In genomic region chr10:95517536-95518454, GRCh38 we compare ENCODE assay signal across 10 cellular contexts. TPM values are rescaled to one million over a fixed set of nuclear protein-coding genes. Genes with fewer than 3 reads are reported as not detected.
DNase-seq lines count a peak whose midpoint lies in the region; TF ChIP-seq lines count a peak whose summit lies in the region.
"Had no signal": no experiment of that assay in that cellular context is flagged by ENCODE, and none has a peak within 500 bp of the region (broad histone marks: within the 10 kb centered on the region; RNA-seq: fewer than 3 reads in every experiment).

No MANE protein-coding gene starts in this region.

- DNase-seq in DMS53 treated with DMSO at 0.1 percent for 48 hours (lab: John Stamatoyannopoulos, UW; ENCODE audit: unreplicated experiment) (peak; percentile 61), RKO (ENCODE audit: low spot score) (peak; percentile 22), esophagus muscularis mucosa (ENCODE audit: extremely low spot score) (no peak), non-pigmented ciliary epithelial cell (ENCODE audit: low read depth) (peak; percentile 69), NCI-H1417 (lab: John Stamatoyannopoulos, UW) (no peak), NCI-H524 (lab: John Stamatoyannopoulos, UW) (no peak), NCI-H345 (lab: John Stamatoyannopoulos, UW) (no peak), NCI-H748 (lab: John Stamatoyannopoulos, UW; ENCODE audit: unreplicated experiment) (no peak)
- DNase-seq: naive B cell, NCI-H2107 had no signal

- H3K36me3 ChIP-seq in esophagus muscularis mucosa, result no peaks in the 10 kb centered on the region

- peak overlapping the region in 2 of 4 donors; percentile 20 to 23 for H3K4me3 ChIP-seq in esophagus muscularis mucosa

- no peak for TF ChIP-seq POLR2A in esophagus muscularis mucosa (IDR thresholded peaks at IDR 0.05; ENCODE audit: low read depth)

- no peaks in the 10 kb centered on the region for H3K27me3 ChIP-seq in esophagus muscularis mucosa

- intact Hi-C loops in esophagus muscularis mucosa (cut with DNase I), result no loop called here

- TF ChIP-seq CTCF in esophagus muscularis mucosa (IDR thresholded peaks at IDR 0.05), result no peak

- H3K9me3 ChIP-seq in esophagus muscularis mucosa, result no peaks in the 10 kb centered on the region

- H3K4me1 ChIP-seq in esophagus muscularis mucosa, result peaks cover 75 to 99% (median 96%) of the 10 kb centered on the region in 4 donors

- WGBS in esophagus muscularis mucosa, result 41% methylated on average over 5 of the region's 5 CpGs

- no peak for TF ChIP-seq EP300 in esophagus muscularis mucosa (IDR thresholded peaks at IDR 0.05)

- peak overlapping the region; percentile 91 to 97 (median 96) for H3K27ac ChIP-seq in esophagus muscularis mucosa (replicated peaks in 1 of 4)

RNA-seq across cellular contexts. Expression of gene SORBS1, which starts 43.4 kb away (rescaled TPM):
- total RNA-seq in esophagus muscularis mucosa, result 1,000 to 10,000 TPM; 1,569 to 2,231 (median 1,854) TPM

Comparison
In these comparisons a context has a peak if more than half of its experiments do, and no peak if none do; other contexts are left out.
1. DNase-seq: peak in DMS53 treated with DMSO at 0.1 percent for 48 hours (single experiment), RKO (single experiment) and non-pigmented ciliary epithelial cell (single experiment); none in esophagus muscularis mucosa (single experiment), NCI-H1417 (0 of 3), NCI-H524 (0 of 2), NCI-H345 (single experiment) and NCI-H748 (single experiment).